In genomic region chr2:8684885-8685696, GRCh38 we compare ENCODE assay signal across 8 cellular contexts. TPM values are rescaled to one million over a fixed set of nuclear protein-coding genes. Genes with fewer than 3 reads are reported as not detected.
DNase-seq lines count a peak whose midpoint lies in the region; ATAC-seq and TF ChIP-seq lines count a peak whose summit lies in the region.

No MANE protein-coding gene starts in this region.

- no peak overlapping the region for H2AFZ ChIP-seq in PC-9
- peak overlapping the region; percentile 66 for H2AFZ ChIP-seq in trophoblast cell (ENCODE audit: insufficient read depth, low read length, poor library complexity)

- H3K23ac ChIP-seq in trophoblast cell (ENCODE audit: low read length) = no peak overlapping the region

- H3K4me1 Mint-ChIP-seq in activated naive CD4-positive, alpha-beta T cell treated with anti-CD3 and anti-CD28 coated beads, Interleukin-2, amount 50 U/mL, for 24 hours = peaks cover 20% of the 10 kb centered on the region

- H3K36me3 Mint-ChIP-seq in activated naive CD4-positive, alpha-beta T cell treated with anti-CD3 and anti-CD28 coated beads, Interleukin-2, amount 50 U/mL, for 24 hours = peaks cover 1% of the 10 kb centered on the region

- 2 to 13% (median 7%) methylated on average over 25 to 87 of the region's 87 CpGs for WGBS in heart left ventricle, 4 donors
- no CpG with 5 or more reads among the region's 87 CpGs for WGBS in trophoblast cell (ENCODE audit: extremely low coverage, insufficient coverage, insufficient read length)

- no peak for TF ChIP-seq POLR2A in heart left ventricle (IDR thresholded peaks at IDR 0.05)

- H4K20me1 ChIP-seq in PC-9 (ENCODE audit: insufficient read depth) = no peaks in the 10 kb centered on the region

- H3K9me3 ChIP-seq in PC-9 (ENCODE audit: insufficient read depth, low read depth) (0 out of 2 replicates have a peak, but pooled peaks cover 6% of the 10 kb centered on the region), heart left ventricle (no peaks in the 10 kb centered on the region), trophoblast cell (ENCODE audit: insufficient read depth, low read depth, low read length) (no peaks in the 10 kb centered on the region)

- peak overlapping the region; percentile 47 for H4K12ac ChIP-seq in trophoblast cell (ENCODE audit: low read depth, low read length)

- no peak overlapping the region for H2AK5ac ChIP-seq in trophoblast cell (ENCODE audit: low read length)

- H3K4me3 ChIP-seq in PC-9 = no peak overlapping the region
- H3K4me3 ChIP-seq in heart left ventricle = peak overlapping the region; percentile 48 to 92 (median 78)
- peak overlapping the region; percentile 72 for H3K4me3 ChIP-seq in trophoblast cell (ENCODE audit: low read depth, low read length)

- peak; percentile 66 for DNase-seq in DMS79 treated with DMSO at 0.1 percent for 48 hours (lab: John Stamatoyannopoulos, UW)
- DNase-seq in PC-9 = no peak
- peak; percentile 43 to 81 (median 61) for DNase-seq in heart left ventricle
- peak in 1 of 2 donors; percentile 45 for DNase-seq in trophoblast cell

- H3K14ac ChIP-seq in trophoblast cell (ENCODE audit: low read length) = peak overlapping the region; percentile 64

- H3K9me2 ChIP-seq in PC-9 (ENCODE audit: insufficient read depth) = no peaks in the 10 kb centered on the region

- peak; percentile 4 for ATAC-seq in HG03432 (IDR thresholded peaks at IDR 0.05; ENCODE audit: unreplicated experiment)
- peak in 1 of 4 donors; percentile 3 for ATAC-seq in heart left ventricle
- no peak for ATAC-seq in GM21447 (IDR thresholded peaks at IDR 0.05; ENCODE audit: unreplicated experiment)
- ATAC-seq in HG03520 (IDR thresholded peaks at IDR 0.05; ENCODE audit: unreplicated experiment) = no peak

- H3F3A ChIP-seq in PC-9 (ENCODE audit: insufficient read depth, low read depth) = 0 out of 2 replicates have a peak, but pooled peaks cover 3% of the 10 kb centered on the region

- TF ChIP-seq CTCF in PC-9 (conservative IDR thresholded peaks at IDR 0.05) (no peak), heart left ventricle (IDR thresholded peaks at IDR 0.05) (no peak)

- H3K79me2 ChIP-seq in PC-9 (ENCODE audit: low read depth) (no peaks in the 10 kb centered on the region), trophoblast cell (ENCODE audit: control insufficient read depth, insufficient read depth, low read length, poor library complexity) (peaks cover 21% of the 10 kb centered on the region)

- intact Hi-C loops in PC-9 (cut with micrococcal nuclease; ENCODE audit: unreplicated experiment) (loop anchor here (2.0 to 10.0 kb wide), 3 partner anchors 158 to 1588 kb away; no protein-coding TSS in a partner anchor), heart left ventricle (cut with DNase I) (loop anchor here (1.0 to 10.0 kb wide), 24 partner anchors 93 to 1590 kb away; no protein-coding TSS in a partner anchor)

- peak overlapping the region; percentile 62 for H4K8ac ChIP-seq in trophoblast cell (ENCODE audit: low read depth, low read length)

- no TSS peak for BruUV-seq in PC-9 (replicated peaks; lab: Mats Ljungman, UMichigan)

- H4K91ac ChIP-seq in trophoblast cell (ENCODE audit: low read depth, low read length) = peak overlapping the region; percentile 71

- peak overlapping the region; percentile 92 for H3K27ac Mint-ChIP-seq in activated naive CD4-positive, alpha-beta T cell treated with anti-CD3 and anti-CD28 coated beads, Interleukin-2, amount 50 U/mL, for 24 hours

- peak overlapping the region; percentile 15; the same call in 1 of the 2 replicates for H3K4me2 ChIP-seq in PC-9
- H3K4me2 ChIP-seq in trophoblast cell (ENCODE audit: low read length) = peak overlapping the region; percentile 72

- peak overlapping the region; percentile 22 for H3K4ac ChIP-seq in trophoblast cell (ENCODE audit: low read depth, low read length)

- peak overlapping the region; percentile 90 for H3K4me3 Mint-ChIP-seq in activated naive CD4-positive, alpha-beta T cell treated with anti-CD3 and anti-CD28 coated beads, Interleukin-2, amount 50 U/mL, for 24 hours

- CTCF ChIA-PET in PC-9 (lab: Charles Lee) = no interaction called here

- POLR2A ChIA-PET in PC-9 (lab: Charles Lee; ENCODE audit: unreplicated experiment) = no interaction called here

- H3K27me3 ChIP-seq in PC-9 (ENCODE audit: insufficient read depth, low read depth) (peaks cover 58% of the 10 kb centered on the region), heart left ventricle (no peaks in the 10 kb centered on the region), trophoblast cell (ENCODE audit: insufficient read depth, low read length) (no peaks in the 10 kb centered on the region)

- H3K27me3 Mint-ChIP-seq in activated naive CD4-positive, alpha-beta T cell treated with anti-CD3 and anti-CD28 coated beads, Interleukin-2, amount 50 U/mL, for 24 hours = no peaks in the 10 kb centered on the region

- no peaks in the 10 kb centered on the region for H3K36me3 ChIP-seq in PC-9 (ENCODE audit: low read depth)
- no peaks in the 10 kb centered on the region for H3K36me3 ChIP-seq in heart left ventricle
- H3K36me3 ChIP-seq in trophoblast cell (ENCODE audit: control insufficient read depth in 1 of 2, insufficient read depth in 2 of 2, low read length in 2 of 2) = peaks cover 2 to 10% of the 10 kb centered on the region in 2 experiments

- peak overlapping the region; percentile 87 for H2BK5ac ChIP-seq in trophoblast cell (ENCODE audit: low read depth, low read length, poor library complexity)

- no peak overlapping the region for H3K27ac ChIP-seq in PC-9
- peak overlapping the region; percentile 63 to 89 (median 79) for H3K27ac ChIP-seq in heart left ventricle
- peak overlapping the region; percentile 87 for H3K27ac ChIP-seq in trophoblast cell (ENCODE audit: low read depth, low read length)

- H3K4me1 ChIP-seq in PC-9 (replicated peaks; ENCODE audit: insufficient read depth) (no peaks in the 10 kb centered on the region; the same call in 1 of the 2 replicates), heart left ventricle (peaks cover 0 to 25% (median 17%) of the 10 kb centered on the region in 12 donors), trophoblast cell (ENCODE audit: control insufficient read depth in 1 of 2, insufficient read depth in 2 of 2, low read length in 2 of 2) (peaks cover 4 to 7% of the 10 kb centered on the region in 2 experiments)

- peak overlapping the region; percentile 70 for H3K18ac ChIP-seq in trophoblast cell (ENCODE audit: low read length)

- H2BK120ac ChIP-seq in trophoblast cell (ENCODE audit: insufficient read depth, low read length, poor library complexity) = peak overlapping the region; percentile 87

- peak overlapping the region; percentile 50 for H3K9ac ChIP-seq in trophoblast cell (ENCODE audit: low read length)

- H3K79me1 ChIP-seq in trophoblast cell (ENCODE audit: low read length) = peaks cover 35% of the 10 kb centered on the region

- no peaks in the 10 kb centered on the region for H3K9me3 Mint-ChIP-seq in activated naive CD4-positive, alpha-beta T cell treated with anti-CD3 and anti-CD28 coated beads, Interleukin-2, amount 50 U/mL, for 24 hours

- peak overlapping the region; percentile 29 for H2BK12ac ChIP-seq in trophoblast cell (ENCODE audit: low read length)

RNA-seq across cellular contexts. Expression of gene ID2, which starts 3.2 kb away (rescaled TPM):
- total RNA-seq in PC-9 (2021) (0.61 and 0.95 TPM in 2 replicates), heart left ventricle (100 to 1,000 TPM in 1 of 9 donors, 10 to 100 TPM in 8; 17.3 to 121 (median 25.5) TPM)
- polyA plus RNA-seq in heart left ventricle = 10 to 100 TPM; 44.9 to 92.0 TPM
- polyA plus RNA-seq in trophoblast cell (2013) = 277 and 280 TPM in 2 replicates

Comparison
In these comparisons a context has a peak if more than half of its experiments do, and no peak if none do; other contexts are left out.
1. DNase-seq: peak in DMS79 treated with DMSO at 0.1 percent for 48 hours (single experiment) and heart left ventricle (5 of 5); none in PC-9 (0 of 2).